Comparison of ENCODE assay signal across 29 cellular contexts in the genomic region with DNA sequence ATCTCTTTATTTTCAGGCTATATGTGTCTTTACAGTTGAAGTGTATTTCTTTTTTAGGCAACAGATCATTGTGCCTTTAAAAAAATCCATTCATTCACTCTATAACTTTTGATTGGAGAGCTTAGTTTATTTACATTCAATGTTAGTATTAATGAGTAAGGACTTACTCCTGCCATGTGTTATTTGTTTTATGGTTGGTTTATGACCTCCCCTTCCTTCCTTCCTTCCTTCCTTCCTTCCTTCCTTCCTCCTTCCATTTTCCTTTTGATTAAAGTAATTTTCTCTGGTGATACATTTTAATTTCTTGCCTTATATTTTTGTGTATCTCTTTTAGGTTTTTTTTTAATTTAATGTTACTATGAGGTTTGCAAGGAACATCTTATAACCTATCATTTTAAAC.
A peak's percentile ranks its signal among the peaks of the same experiment; 100 is the strongest.
DNase-seq lines count a peak whose midpoint lies in the region; TF ChIP-seq lines count a peak whose summit lies in the region.
"Had no signal": no experiment of that assay in that cellular context is flagged by ENCODE, and none has a peak within 500 bp of the region (broad histone marks: within the 10 kb centered on the region; RNA-seq: fewer than 3 reads in every experiment).

No MANE protein-coding gene starts in this region.

- H3K4me1 ChIP-seq in A673 (ENCODE audit: insufficient read depth, low read length, poor library complexity, severe bottlenecking) (peaks cover 9% of the 10 kb centered on the region), thyroid gland (no peaks in the 10 kb centered on the region)
- H3K4me1 ChIP-seq: A549; BE2C; BLaER1; BLaER1 treated with 17β-estradiol and CSF1 and Interleukin-3, amounts not matched to agents 10 nM and 100 nM; Caco-2 had no signal

- no peak overlapping the region for H3K4me3 ChIP-seq in A673 (ENCODE audit: low read depth, low read length, poor library complexity, severe bottlenecking)
- no peak overlapping the region for H3K4me3 ChIP-seq in SK-N-MC
- H3K4me3 ChIP-seq in thyroid gland (replicated peaks in 1 of 3), result no peak overlapping the region
- H3K4me3 ChIP-seq: A549; BLaER1; BLaER1 treated with 17β-estradiol and CSF1 and Interleukin-3, amounts not matched to agents 10 nM and 100 nM had no signal

- intact Hi-C loops in A673 (cut with micrococcal nuclease; ENCODE audit: unreplicated experiment) (loop anchor here (2.0 kb wide), 2 partner anchors 54 to 154 kb away; no protein-coding TSS in a partner anchor), thyroid gland (cut with DNase I) (no loop called here)

- BruUV-seq in A673 (replicated peaks; lab: Mats Ljungman, UMichigan), result no TSS peak

- no peak for TF ChIP-seq CTCF in A673 (conservative IDR thresholded peaks at IDR 0.05; ENCODE audit: low read depth, low read length)
- no peak for TF ChIP-seq CTCF in thyroid gland (IDR thresholded peaks at IDR 0.05)

- TF ChIP-seq POLR2A in thyroid gland (IDR thresholded peaks at IDR 0.05), result no peak

- POLR2A ChIA-PET in A673 (lab: Charles Lee; ENCODE audit: low non-redundant PET), result interaction anchor here (0.6 kb wide), 1 partner anchor 752 kb away, joined by 8 read pairs; no protein-coding TSS in a partner anchor

- peak; percentile 80 for DNase-seq in A673 (ENCODE audit: low spot score)
- peak; percentile 74 for DNase-seq in SK-N-MC (ENCODE audit: low read depth, low spot score)
- no peak for DNase-seq in hepatic stellate cell (ENCODE audit: low spot score)
- no peak for DNase-seq in thyroid gland
- DNase-seq: 8988T; ACHN; AML-193; BE2C; C1 segment of cervical spinal cord; Caco-2; Calu3; CD4-positive, alpha-beta memory T cell; CD4-positive, alpha-beta T cell; CD4-positive, CD25-positive, alpha-beta regulatory T cell; CD8-positive, alpha-beta memory T cell; CD8-positive, alpha-beta T cell; COR-L47; DMS 273 treated with DMSO at 0.1 percent for 48 hours; DMS153; DMS53; DMS79; DMS79 treated with DMSO at 0.1 percent for 48 hours; DND-41; EL had no signal

- H3K9ac ChIP-seq in SK-N-MC (ENCODE audit: insufficient read length), result no peak overlapping the region
- H3K9ac ChIP-seq: BLaER1; BLaER1 treated with 17β-estradiol and CSF1 and Interleukin-3, amounts not matched to agents 10 nM and 100 nM had no signal

- H3K27me3 ChIP-seq in A673 (replicated peaks; ENCODE audit: insufficient read depth, low read depth, low read length, poor library complexity) (no peaks in the 10 kb centered on the region), thyroid gland (no peaks in the 10 kb centered on the region)
- H3K27me3 ChIP-seq: BE2C; BLaER1; BLaER1 treated with 17β-estradiol and CSF1 and Interleukin-3, amounts not matched to agents 10 nM and 100 nM had no signal

- H3K27ac ChIP-seq in A673 (ENCODE audit: low read depth, low read length, poor library complexity, severe bottlenecking) (peak overlapping the region; percentile 77), SK-N-MC (peak overlapping the region; percentile 95), thyroid gland (no peak overlapping the region)
- H3K27ac ChIP-seq: 22Rv1; A549; BLaER1; BLaER1 treated with 17β-estradiol and CSF1 and Interleukin-3, amounts not matched to agents 10 nM and 100 nM; C4-2B had no signal

- H3K9me3 ChIP-seq in A673 (ENCODE audit: low read depth, low read length, poor library complexity, severe bottlenecking), result peaks cover 15% of the 10 kb centered on the region
- peaks cover 8% of the 10 kb centered on the region; the same call in 1 of the 2 replicates for H3K9me3 ChIP-seq in SK-N-MC (ENCODE audit: low read depth, low read length)
- H3K9me3 ChIP-seq in thyroid gland, result no peaks in the 10 kb centered on the region
- H3K9me3 ChIP-seq: A549; BE2C; BLaER1; BLaER1 treated with 17β-estradiol and CSF1 and Interleukin-3, amounts not matched to agents 10 nM and 100 nM; Caco-2 had no signal

- CTCF ChIA-PET in A673 (lab: Charles Lee), result no interaction called here

- peaks cover 21% of the 10 kb centered on the region for H3K36me3 ChIP-seq in A673 (ENCODE audit: insufficient read depth, low read length, poor library complexity, severe bottlenecking)
- peaks cover 21% of the 10 kb centered on the region for H3K36me3 ChIP-seq in SK-N-MC (ENCODE audit: insufficient read depth, low read length)
- no peaks in the 10 kb centered on the region for H3K36me3 ChIP-seq in thyroid gland
- H3K36me3 ChIP-seq: BE2C; BLaER1; BLaER1 treated with 17β-estradiol and CSF1 and Interleukin-3, amounts not matched to agents 10 nM and 100 nM had no signal

Comparison
In these comparisons a context has a peak if more than half of its experiments do, and no peak if none do; other contexts are left out.
1. DNase-seq: peak in A673 (single experiment) and SK-N-MC (single experiment); none in hepatic stellate cell (single experiment) and thyroid gland (0 of 2).
2. H3K27ac ChIP-seq: peak in A673 (single experiment) and SK-N-MC (single experiment); none in thyroid gland (0 of 3).